ENCODE assay signal across 23 cellular contexts in the genomic region with DNA sequence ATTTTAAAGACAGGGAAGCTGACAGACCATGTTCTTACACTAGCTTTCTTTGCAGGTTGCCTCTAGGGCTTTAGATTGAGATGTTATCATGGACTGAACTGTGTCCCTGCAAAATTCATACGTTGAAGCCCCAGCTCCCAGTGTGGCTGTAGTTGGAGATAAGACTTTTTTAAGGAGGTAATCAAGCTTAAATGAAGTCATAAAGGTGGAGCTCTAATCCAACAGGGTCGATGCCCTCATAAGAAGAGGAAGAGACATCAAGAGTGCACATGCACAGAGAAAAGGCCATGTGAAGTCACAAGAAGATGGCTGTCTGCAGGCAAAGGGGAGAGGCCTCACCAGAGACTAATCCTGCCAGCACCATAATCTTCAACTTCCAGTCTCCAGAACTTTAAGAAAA.
"Had no signal": no experiment of that assay in that cellular context is flagged by ENCODE, and none has a peak within 500 bp of the region (broad histone marks: within the 10 kb centered on the region; RNA-seq: fewer than 3 reads in every experiment).

No MANE protein-coding gene starts in this region.

- H3K9me3 ChIP-seq: MG63 had no signal

- H3K9ac ChIP-seq: KMS-11 had no signal

- DNase-seq: activated CD4-positive, alpha-beta T cell treated with anti-CD3 and anti-CD28 coated beads, Interleukin-2, amount 10 ng/mL, durations not matched to agents 24 days and 14 days; activated CD4-positive, alpha-beta T cell treated with anti-CD3 and anti-CD28 coated beads, Interleukin-2, amount 50 U/mL, for 48 hours; activated CD4-positive, CD25-positive, alpha-beta regulatory T cell treated with anti-CD3 and anti-CD28 coated beads, Interleukin-2, amount 50 U/mL, for 72 hours; activated CD8-positive, alpha-beta memory T cell treated with anti-CD3 and anti-CD28 coated beads, Interleukin-2, amount 10 ng/mL, durations not matched to agents 7 days and 5 days; activated effector memory CD4-positive, alpha-beta T cell treated with Interleukin-2 at 50 U/mL for 16 hours; activated naive CD4-positive, alpha-beta T cell; activated T-cell treated with anti-CD3 and anti-CD28 coated beads, Interleukin-2, amount 50 U/mL, for 24 hours; aorta; MG63; NCI-H1105; NCI-H1436; NCI-H1694 treated with DMSO at 0.1 percent for 48 hours; NCI-H2029 treated with DMSO at 0.1 percent for 48 hours; NCI-H345; NCI-H510A; NCI-H526 treated with DMSO at 0.1 percent for 48 hours; PC-9; SHP77 treated with DMSO at 0.1 percent for 48 hours; T-helper 17 cell; T-helper 9 cell had no signal

- H3K27me3 ChIP-seq: MG63 had no signal

- H3K36me3 ChIP-seq: MG63 had no signal

- H3K4me2 ChIP-seq: KMS-11, PC-9 had no signal

- H3K27ac ChIP-seq: KMS-11, PC-9 had no signal

- FAIRE-seq: bronchial epithelial cell, TTC549 had no signal

- H3K4me3 ChIP-seq: MG63, PC-9 had no signal
